ENCODE assay signal across 9 cellular contexts in the genomic region with DNA sequence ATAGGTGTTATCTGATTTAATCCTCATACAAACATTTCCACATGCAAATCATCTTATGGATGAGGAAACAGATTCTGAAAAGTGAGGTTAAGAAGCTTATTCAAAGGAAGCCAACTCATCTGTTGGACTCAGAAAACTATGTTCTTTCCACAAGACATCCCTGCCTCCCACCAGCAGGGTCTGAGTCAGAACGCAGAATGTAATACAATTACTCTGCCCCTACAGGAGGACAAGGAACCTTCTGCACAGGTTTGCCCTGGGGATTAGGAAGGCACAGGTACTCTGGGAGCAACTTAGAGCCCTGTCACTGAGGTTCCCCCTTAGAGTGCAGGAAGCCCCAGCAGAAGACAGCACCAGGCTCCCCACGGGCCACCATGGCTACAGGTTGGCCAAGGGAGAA.
DNase-seq lines count a peak whose midpoint lies in the region; TF ChIP-seq lines count a peak whose summit lies in the region.
"Had no signal": no experiment of that assay in that cellular context is flagged by ENCODE, and none has a peak within 500 bp of the region (broad histone marks: within the 10 kb centered on the region; RNA-seq: fewer than 3 reads in every experiment).

No MANE protein-coding gene starts in this region.

- H3K4me1 ChIP-seq in BE2C (peaks cover 12% of the 10 kb centered on the region), A673 (ENCODE audit: insufficient read depth, low read length, poor library complexity, severe bottlenecking) (no peaks in the 10 kb centered on the region), SJCRH30 (peaks cover 25% of the 10 kb centered on the region)

- BruUV-seq in A673 (replicated peaks; lab: Mats Ljungman, UMichigan): no TSS peak

- peak; percentile 25 for TF ChIP-seq CTCF in HFF-Myc (IDR thresholded peaks at IDR 0.05; ENCODE audit: low read depth, low read length, missing control alignments)
- peak; percentile 65 for TF ChIP-seq CTCF in cardiac fibroblast (IDR thresholded peaks at IDR 0.05; ENCODE audit: low read depth, low read length)
- no peak; the same call in 1 of the 2 replicates for TF ChIP-seq CTCF in BE2C (IDR thresholded peaks at IDR 0.05; ENCODE audit: low read depth, low read length)
- TF ChIP-seq CTCF in A673 (conservative IDR thresholded peaks at IDR 0.05; ENCODE audit: low read depth, low read length): no peak

- DNase-seq in A172 (ENCODE audit: low spot score) (peak; percentile 22), HFF-Myc (ENCODE audit: extremely low read depth, low read depth) (no peak), cardiac fibroblast (ENCODE audit: low read depth in 2 of 2) (peak; percentile 66 to 92), left kidney (ENCODE audit: low read depth, low spot score) (peak; percentile 61), BE2C (no peak), A673 (ENCODE audit: low spot score) (no peak), SJCRH30 (no peak), NCI-H146 treated with DMSO at 0.1 percent for 48 hours (lab: John Stamatoyannopoulos, UW; ENCODE audit: unreplicated experiment) (no peak)
- DNase-seq: NCI-H524 treated with DMSO at 0.1 percent for 48 hours had no signal

- POLR2A ChIA-PET in A673 (lab: Charles Lee; ENCODE audit: low non-redundant PET): no interaction called here

- H3K36me3 ChIP-seq in BE2C: no peaks in the 10 kb centered on the region
- H3K36me3 ChIP-seq in A673 (ENCODE audit: insufficient read depth, low read length, poor library complexity, severe bottlenecking): no peaks in the 10 kb centered on the region
- peaks cover under 1% of the 10 kb centered on the region; the same call in 1 of the 2 replicates for H3K36me3 ChIP-seq in SJCRH30

- H3K4me3 ChIP-seq in HFF-Myc (replicated peaks; ENCODE audit: low read depth, low read length) (no peak overlapping the region), cardiac fibroblast (replicated peaks in 1 of 2; ENCODE audit: low read depth in 2 of 2, low read length in 2 of 2) (peak overlapping the region in 1 of 2 donors; percentile 57), BE2C (ENCODE audit: low read depth, low read length) (no peak overlapping the region), A673 (ENCODE audit: low read depth, low read length, poor library complexity, severe bottlenecking) (no peak overlapping the region), SJCRH30 (no peak overlapping the region)

- CTCF ChIA-PET in A673 (lab: Charles Lee): no interaction called here

- no peak overlapping the region for H3K27ac ChIP-seq in A673 (ENCODE audit: low read depth, low read length, poor library complexity, severe bottlenecking)
- H3K27ac ChIP-seq in SJCRH30: no peak overlapping the region

- intact Hi-C loops in A673 (cut with micrococcal nuclease; ENCODE audit: unreplicated experiment): no loop called here

- H3K27me3 ChIP-seq in BE2C (no peaks in the 10 kb centered on the region), A673 (replicated peaks; ENCODE audit: insufficient read depth, low read depth, low read length, poor library complexity) (peaks cover 13% of the 10 kb centered on the region), SJCRH30 (no peaks in the 10 kb centered on the region)

- no peaks in the 10 kb centered on the region for H3K9me3 ChIP-seq in BE2C
- H3K9me3 ChIP-seq in A673 (ENCODE audit: low read depth, low read length, poor library complexity, severe bottlenecking): no peaks in the 10 kb centered on the region
- no peaks in the 10 kb centered on the region for H3K9me3 ChIP-seq in SJCRH30 (replicated peaks)

Comparison
In these comparisons a context has a peak if more than half of its experiments do, and no peak if none do; other contexts are left out.
1. DNase-seq: peak in A172 (single experiment), cardiac fibroblast (2 of 2) and left kidney (single experiment); none in HFF-Myc (single experiment), BE2C (single experiment), A673 (single experiment), SJCRH30 (0 of 2) and NCI-H146 treated with DMSO at 0.1 percent for 48 hours (single experiment).
2. CTCF ChIP-seq: peak in HFF-Myc (single experiment) and cardiac fibroblast (single experiment); none in BE2C (single experiment) and A673 (single experiment).